ENCODE assay signal across 37 cellular contexts in the genomic region with DNA sequence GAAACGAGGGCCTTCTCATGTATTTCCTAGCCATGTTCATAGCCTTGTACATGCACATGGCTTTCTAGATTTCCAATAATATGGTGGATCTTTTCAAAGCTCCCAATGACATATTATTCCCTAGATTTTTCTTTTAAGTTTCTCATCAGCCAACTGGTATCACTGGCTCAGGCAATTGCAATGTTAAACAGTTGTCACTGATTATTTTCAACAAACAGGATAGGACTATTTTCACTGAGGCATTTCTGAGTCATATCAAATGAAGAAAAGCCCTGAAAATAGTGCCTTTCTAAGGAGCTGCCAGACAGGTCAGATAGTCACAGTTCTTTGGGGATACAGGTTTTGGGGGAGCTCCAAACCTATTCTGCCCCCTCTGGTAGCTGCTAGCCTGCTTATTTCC. TPM values are rescaled to one million over a fixed set of nuclear protein-coding genes. Genes with fewer than 3 reads are reported as not detected.
A peak's percentile ranks its signal among the peaks of the same experiment; 100 is the strongest.
DNase-seq lines count a peak whose midpoint lies in the region; ATAC-seq, FAIRE-seq and TF ChIP-seq lines count a peak whose summit lies in the region.
"Had no signal": no experiment of that assay in that cellular context is flagged by ENCODE, and none has a peak within 500 bp of the region (broad histone marks: within the 10 kb centered on the region; RNA-seq: fewer than 3 reads in every experiment).

No MANE protein-coding gene starts in this region.

- TF ChIP-seq RAD21 in HepG2 (CRISPR knock-in tag; IDR thresholded peaks at IDR 0.05) (no peak), K562 (CRISPR knock-in tag; conservative IDR thresholded peaks at IDR 0.05 in 1 of 2, IDR thresholded peaks at IDR 0.05 in 1 of 2) (no peak)

- H3K4me1 Mint-ChIP-seq in endodermal cell, result no peaks in the 10 kb centered on the region
- H3K4me1 Mint-ChIP-seq in activated CD4-positive, alpha-beta T cell treated with anti-CD3 and anti-CD28 coated beads for 36 hours, result peaks cover 5% of the 10 kb centered on the region
- H3K4me1 Mint-ChIP-seq: CD14-positive monocyte had no signal

- H3K27ac ChIP-seq in HepG2 (ENCODE audit: extremely low read length, insufficient read depth, low read length) (no peak overlapping the region), right lobe of liver (no peak overlapping the region), OCI-LY7 (ENCODE audit: low read depth, low read length, poor library complexity, severe bottlenecking) (no peak overlapping the region), K562 (ENCODE audit: extremely low read depth, low read depth, low read length) (no peak overlapping the region), endodermal cell (ENCODE audit: low read depth, low read length) (no peak overlapping the region)
- H3K27ac ChIP-seq: 22Rv1; A549; BLaER1; BLaER1 treated with 17β-estradiol and CSF1 and Interleukin-3, amounts not matched to agents 10 nM and 100 nM; C4-2B had no signal

- intact Hi-C loops in HepG2 (cut with micrococcal nuclease; ENCODE audit: unreplicated experiment), result loop anchor here (2.0 kb wide), 1 partner anchor 15 kb away; no protein-coding TSS in a partner anchor
- intact Hi-C loops in right lobe of liver (cut with DNase I), result loop anchor here (5.0 to 10.0 kb wide), 3 partner anchors 53 to 77 kb away; no protein-coding TSS in a partner anchor
- intact Hi-C loops in OCI-LY7 (cut with micrococcal nuclease; ENCODE audit: unreplicated experiment), result no loop called here
- intact Hi-C loops in K562 (cut with micrococcal nuclease), result no loop called here
- intact Hi-C loops in activated CD4-positive, alpha-beta T cell treated with anti-CD3 and anti-CD28 coated beads for 36 hours (cut with DNase I, micrococcal nuclease), result loop anchor here in 1 of 2 experiments (10.0 kb wide), 1 partner anchor 183 kb away; a partner anchor contains a TSS

- H3K79me2 ChIP-seq in HepG2 (ENCODE audit: insufficient read depth, low read length) (peaks cover 3% of the 10 kb centered on the region), OCI-LY7 (ENCODE audit: insufficient read depth, low read depth, low read length) (no peaks in the 10 kb centered on the region; the same call in 1 of the 2 replicates), K562 (ENCODE audit: control insufficient read depth, insufficient read depth, low read length) (peaks cover 6% of the 10 kb centered on the region)

- no peak for TF ChIP-seq POLR2A in HepG2 (IDR thresholded peaks at IDR 0.05; ENCODE audit: insufficient read depth in 1 of 2, low read depth in 2 of 2, low read length in 2 of 2)
- no peak for TF ChIP-seq POLR2A in right lobe of liver (IDR thresholded peaks at IDR 0.05)
- TF ChIP-seq POLR2A in K562 (conservative IDR thresholded peaks at IDR 0.05), result no peak

- no peak overlapping the region for H3K27ac Mint-ChIP-seq in endodermal cell
- H3K27ac Mint-ChIP-seq in activated CD4-positive, alpha-beta T cell treated with anti-CD3 and anti-CD28 coated beads for 36 hours, result no peak overlapping the region
- H3K27ac Mint-ChIP-seq: B cell; CD4-positive, alpha-beta memory T cell; CD4-positive, alpha-beta T cell; CD4-positive, CD25-positive, alpha-beta regulatory T cell; CD8-positive, alpha-beta memory T cell; CD8-positive, alpha-beta T cell had no signal

- peaks cover 1% of the 10 kb centered on the region for H3K36me3 Mint-ChIP-seq in endodermal cell (ENCODE audit: low read depth)
- no peaks in the 10 kb centered on the region for H3K36me3 Mint-ChIP-seq in activated CD4-positive, alpha-beta T cell treated with anti-CD3 and anti-CD28 coated beads for 36 hours (ENCODE audit: low read depth)
- H3K36me3 Mint-ChIP-seq: CD14-positive monocyte; CD4-positive, CD25-positive, alpha-beta regulatory T cell had no signal

- no peak for DNase-seq in HepG2 (ENCODE audit: low spot score)
- no peak for DNase-seq in right lobe of liver
- DNase-seq in OCI-LY7 (ENCODE audit: low spot score), result no peak
- no peak for DNase-seq in K562 (ENCODE audit: extremely low read depth in 1 of 4, low spot score in 3 of 4)
- DNase-seq in endodermal cell, result no peak
- no peak for DNase-seq in activated CD4-positive, alpha-beta T cell treated with anti-CD3 and anti-CD28 coated beads for 36 hours
- DNase-seq in NCI-H1436 (lab: John Stamatoyannopoulos, UW), result no peak
- DNase-seq: 8988T; ACHN; AML-193; BE2C; C1 segment of cervical spinal cord; Caco-2; Calu3; CD4-positive, alpha-beta memory T cell; CD4-positive, alpha-beta T cell; CD4-positive, CD25-positive, alpha-beta regulatory T cell; CD8-positive, alpha-beta memory T cell; CD8-positive, alpha-beta T cell; COR-L47; DMS 273 treated with DMSO at 0.1 percent for 48 hours; DMS153; DMS53; DMS79; DMS79 treated with DMSO at 0.1 percent for 48 hours; DND-41; EL had no signal

- TF ChIP-seq EP300 in HepG2 (IDR thresholded peaks at IDR 0.05; ENCODE audit: low read depth in 2 of 2, low read length in 2 of 2) (no peak), HepG2 (CRISPR knock-in tag; IDR thresholded peaks at IDR 0.05; ENCODE audit: borderline replicate concordance) (no peak), K562 (IDR thresholded peaks at IDR 0.05; ENCODE audit: low read length) (no peak)

- BruUV-seq in HepG2 (replicated peaks; lab: Mats Ljungman, UMichigan) (no TSS peak), OCI-LY7 (replicated peaks; lab: Mats Ljungman, UMichigan) (no TSS peak), K562 (replicated peaks; lab: Mats Ljungman, UMichigan) (no TSS peak)

- H3K9me3 Mint-ChIP-seq in endodermal cell, result peaks cover 45% of the 10 kb centered on the region
- H3K9me3 Mint-ChIP-seq in activated CD4-positive, alpha-beta T cell treated with anti-CD3 and anti-CD28 coated beads for 36 hours (ENCODE audit: low read depth), result peaks cover 26% of the 10 kb centered on the region

- no peaks in the 10 kb centered on the region for H3K27me3 Mint-ChIP-seq in endodermal cell (ENCODE audit: insufficient read depth)
- H3K27me3 Mint-ChIP-seq in activated CD4-positive, alpha-beta T cell treated with anti-CD3 and anti-CD28 coated beads for 36 hours, result peaks cover 16% of the 10 kb centered on the region

- WGBS in HepG2 (ENCODE audit: low lambda C conversion rate), result 0% methylated on average over 1 of the region's 1 CpG
- 29% methylated on average over 1 of the region's 1 CpG for WGBS in right lobe of liver (ENCODE audit: insufficient coverage, low coverage, low lambda C conversion rate, missing lambda C conversion rate)
- WGBS in K562 (ENCODE audit: insufficient coverage, low coverage, missing lambda C conversion rate), result 5% methylated on average over 1 of the region's 1 CpG
- 88 to 89% methylated on average over 1 of the region's 1 CpG for WGBS in endodermal cell (ENCODE audit: insufficient coverage in 1 of 2, insufficient read length in 1 of 2), 2 experiments

- H3K27me3 ChIP-seq in HepG2 (ENCODE audit: control insufficient read depth in 1 of 2, insufficient read depth in 2 of 2, low read length in 2 of 2) (no peaks in the 10 kb centered on the region), right lobe of liver (no peaks in the 10 kb centered on the region), K562 (ENCODE audit: control insufficient read depth in 2 of 2, insufficient read depth in 2 of 2, low read length in 2 of 2) (peaks cover 0 to 3% of the 10 kb centered on the region in 2 experiments; a peak in 1 of 5 replicates), endodermal cell (ENCODE audit: control insufficient read depth, insufficient read depth, low read length, poor library complexity, severe bottlenecking) (no peaks in the 10 kb centered on the region)
- H3K27me3 ChIP-seq: BE2C; BLaER1; BLaER1 treated with 17β-estradiol and CSF1 and Interleukin-3, amounts not matched to agents 10 nM and 100 nM had no signal

- H3K36me3 ChIP-seq in HepG2 (replicated peaks in 1 of 2; ENCODE audit: control insufficient read depth in 1 of 2, insufficient read depth in 2 of 2, low read length in 2 of 2) (no peaks in the 10 kb centered on the region), right lobe of liver (no peaks in the 10 kb centered on the region), OCI-LY7 (ENCODE audit: insufficient read depth, low read length) (no peaks in the 10 kb centered on the region), K562 (ENCODE audit: control insufficient read depth, insufficient read depth, low read length) (no peaks in the 10 kb centered on the region), endodermal cell (ENCODE audit: control insufficient read depth, insufficient read depth, low read length) (no peaks in the 10 kb centered on the region)
- H3K36me3 ChIP-seq: BLaER1; BLaER1 treated with 17β-estradiol and CSF1 and Interleukin-3, amounts not matched to agents 10 nM and 100 nM had no signal

- H3K4me1 ChIP-seq in HepG2 (ENCODE audit: insufficient read depth, low read length) (peaks cover 25% of the 10 kb centered on the region), right lobe of liver (no peaks in the 10 kb centered on the region), OCI-LY7 (ENCODE audit: insufficient read depth, low read length, poor library complexity, severe bottlenecking) (peaks cover 4% of the 10 kb centered on the region), K562 (replicated peaks in 1 of 2; ENCODE audit: control insufficient read depth in 2 of 2, insufficient read depth in 2 of 2, low read length in 2 of 2) (no peaks in the 10 kb centered on the region), endodermal cell (ENCODE audit: control insufficient read depth, insufficient read depth, low read length) (no peaks in the 10 kb centered on the region)
- H3K4me1 ChIP-seq: A549, BE2C, Caco-2 had no signal

- H2AFZ ChIP-seq in HepG2 (ENCODE audit: low read length), result no peak overlapping the region
- H2AFZ ChIP-seq in OCI-LY7 (ENCODE audit: low read length), result no peak overlapping the region
- no peak overlapping the region for H2AFZ ChIP-seq in K562 (ENCODE audit: low read depth, low read length)

- H3K9me1 ChIP-seq in K562 (ENCODE audit: control insufficient read depth, insufficient read depth, low read length), result no peaks in the 10 kb centered on the region

- H3K9me3 ChIP-seq in HepG2 (ENCODE audit: low read length) (peaks cover 27% of the 10 kb centered on the region), right lobe of liver (no peaks in the 10 kb centered on the region), OCI-LY7 (ENCODE audit: low read length) (peaks cover 18% of the 10 kb centered on the region), K562 (replicated peaks; ENCODE audit: control insufficient read depth, insufficient read depth, low read depth, low read length) (peaks cover 2% of the 10 kb centered on the region; the same call in 1 of the 2 replicates), endodermal cell (ENCODE audit: control insufficient read depth, low read length) (peaks cover 34% of the 10 kb centered on the region)
- H3K9me3 ChIP-seq: BE2C had no signal

- H3K4me2 ChIP-seq in HepG2 (ENCODE audit: low read depth, low read length) (no peak overlapping the region), OCI-LY7 (ENCODE audit: low read length) (no peak overlapping the region), K562 (ENCODE audit: insufficient read depth, low read length) (no peak overlapping the region)
- H3K4me2 ChIP-seq: A549; BLaER1; BLaER1 treated with 17β-estradiol and CSF1 and Interleukin-3, amounts not matched to agents 10 nM and 100 nM had no signal

- POLR2A ChIA-PET in HepG2 (lab: Yijun Ruan, JAX) (no interaction called here), OCI-LY7 (lab: Charles Lee) (interaction anchor here (0.6 to 1.0 kb wide), 3 partner anchors 9 to 31 kb away, joined by 3 to 7 read pairs (median 4); no protein-coding TSS in a partner anchor), K562 (lab: Yijun Ruan, JAX) (no interaction called here)
- POLR2A ChIA-PET in activated CD4-positive, alpha-beta T cell treated with anti-CD3 and anti-CD28 coated beads for 36 hours (lab: Charles Lee), result no interaction called here

- H4K20me1 ChIP-seq in HepG2 (ENCODE audit: insufficient read depth, low read length) (no peaks in the 10 kb centered on the region), OCI-LY7 (ENCODE audit: insufficient read depth, low read length) (no peaks in the 10 kb centered on the region), K562 (replicated peaks; ENCODE audit: control insufficient read depth, insufficient read depth, low read length) (no peaks in the 10 kb centered on the region)
- H4K20me1 ChIP-seq: BLaER1 had no signal

- TF ChIP-seq CTCF in HepG2 (CRISPR knock-in tag; IDR thresholded peaks at IDR 0.05) (no peak), right lobe of liver (IDR thresholded peaks at IDR 0.05) (no peak), OCI-LY7 (conservative IDR thresholded peaks at IDR 0.05; ENCODE audit: low read length) (0 out of 2 replicates have a peak, but pooled peaks have one; percentile 16), K562 (IDR thresholded peaks at IDR 0.05 in 2 of 3, conservative IDR thresholded peaks at IDR 0.05 in 1 of 3; ENCODE audit: insufficient read depth in 2 of 3, low read depth in 1 of 3, low read length in 3 of 3) (no peak), endodermal cell (conservative IDR thresholded peaks at IDR 0.05) (no peak)

- H3K9me2 ChIP-seq in OCI-LY7 (ENCODE audit: insufficient read depth, low read length), result no peaks in the 10 kb centered on the region

- H3K4me3 Mint-ChIP-seq in endodermal cell, result no peak overlapping the region
- H3K4me3 Mint-ChIP-seq in activated CD4-positive, alpha-beta T cell treated with anti-CD3 and anti-CD28 coated beads for 36 hours, result no peak overlapping the region
- H3K4me3 Mint-ChIP-seq: B cell; CD14-positive monocyte; CD4-positive, alpha-beta memory T cell; CD4-positive, alpha-beta T cell; CD8-positive, alpha-beta T cell had no signal

- no peak overlapping the region for H3K9ac ChIP-seq in HepG2 (ENCODE audit: insufficient read depth, low read depth, low read length)
- H3K9ac ChIP-seq in K562 (ENCODE audit: insufficient read depth in 1 of 2, low read depth in 2 of 2, low read length in 2 of 2), result no peak overlapping the region
- no peak overlapping the region for H3K9ac ChIP-seq in endodermal cell (ENCODE audit: extremely low read depth, low read length, poor library complexity, severe bottlenecking)
- H3K9ac ChIP-seq: BLaER1; BLaER1 treated with 17β-estradiol and CSF1 and Interleukin-3, amounts not matched to agents 10 nM and 100 nM had no signal

- CTCF ChIA-PET in HepG2 (lab: Yijun Ruan, JAX; ENCODE audit: low intra/inter-chr PET ratio, low total read pairs) (no interaction called here), OCI-LY7 (lab: Charles Lee; ENCODE audit: unreplicated experiment) (no interaction called here), K562 (lab: Yijun Ruan, JAX; ENCODE audit: low intra/inter-chr PET ratio) (no interaction called here)
- CTCF ChIA-PET in activated CD4-positive, alpha-beta T cell treated with anti-CD3 and anti-CD28 coated beads for 36 hours (lab: Charles Lee), result interaction anchor here (0.9 to 1.7 kb wide), 4 partner anchors 31 to 81 kb away, joined by 3 to 7 read pairs (median 4); no protein-coding TSS in a partner anchor

- H3K4me3 ChIP-seq in HepG2 (replicated peaks in 1 of 3; ENCODE audit: insufficient read depth in 1 of 3, low read depth in 2 of 3, low read length in 3 of 3), result no peak overlapping the region
- no peak overlapping the region for H3K4me3 ChIP-seq in right lobe of liver
- H3K4me3 ChIP-seq in OCI-LY7 (ENCODE audit: low read depth, low read length, poor library complexity, severe bottlenecking), result no peak overlapping the region
- H3K4me3 ChIP-seq in K562, result no peak overlapping the region
- H3K4me3 ChIP-seq in endodermal cell (ENCODE audit: low read length), result peak overlapping the region; percentile 13
- H3K4me3 ChIP-seq: A549; BLaER1; BLaER1 treated with 17β-estradiol and CSF1 and Interleukin-3, amounts not matched to agents 10 nM and 100 nM had no signal

- in situ Hi-C loops in HepG2 (cut with HindIII; ENCODE audit: extremely low pct_ligation_motif_present, low pct_unique_long_range_greater_than_20kb) (loop anchor here (10.0 kb wide), 1 partner anchor 63 kb away; no protein-coding TSS in a partner anchor), K562 (cut with MboI) (no loop called here)

- FAIRE-seq in HepG2 (lab: Jason Lieb, UNC) (no peak), K562 (lab: Jason Lieb, UNC) (no peak)
- FAIRE-seq: A204.1, A549, D721Med had no signal

- no peak for ATAC-seq in HepG2
- no peak for ATAC-seq in right lobe of liver
- no peak for ATAC-seq in K562
- no peak for ATAC-seq in activated CD4-positive, alpha-beta T cell treated with anti-CD3 and anti-CD28 coated beads for 36 hours
- no peak for ATAC-seq in GM21381 (IDR thresholded peaks at IDR 0.05; ENCODE audit: unreplicated experiment)
- ATAC-seq: A549; CD8-positive, alpha-beta T cell had no signal

RNA-seq across cellular contexts. Expression of a gene that starts 4.5 kb away (rescaled TPM):
- total RNA-seq in HepG2 (2016; rRNA removed; fragmentation: Illumina TruSeq; extraction: Trizol), result 8.1 and 9.5 TPM in 2 replicates
- 2.7 and 3.2 TPM in 2 replicates for total RNA-seq in HepG2 (2016; cell fraction: cytosol; rRNA removed; fragmentation: Illumina TruSeq; extraction: Trizol; ENCODE audit: low read depth)
- 6.1 and 10.1 TPM in 2 replicates for total RNA-seq in HepG2 (2016; cell fraction: insoluble cytoplasmic fraction; rRNA removed; fragmentation: Illumina TruSeq; extraction: Trizol)
- 6.2 and 7.5 TPM in 2 replicates for total RNA-seq in HepG2 (2016; cell fraction: membrane; rRNA removed; fragmentation: Illumina TruSeq; extraction: Trizol)
- 14.1 and 16.3 TPM in 2 replicates for total RNA-seq in HepG2 (2016; cell fraction: nucleus; rRNA removed; fragmentation: Illumina TruSeq; extraction: Trizol)
- 11.7 and 12.1 TPM in 2 replicates for polyA plus RNA-seq in HepG2 (2011; rRNA removed)
- polyA plus RNA-seq in HepG2 (2011; cell fraction: cytosol; rRNA removed), result 7.9 and 8.0 TPM in 2 replicates
- polyA plus RNA-seq in HepG2 (2011; cell fraction: nucleus; rRNA removed), result 16.6 and 18.4 TPM in 2 replicates
- polyA plus RNA-seq in HepG2 (2012), result 10.0 and 10.9 TPM in 2 replicates
- polyA plus RNA-seq in HepG2 (2016; cell fraction: cytosol; fragmentation: Illumina TruSeq; extraction: Trizol; ENCODE audit: low read depth), result 0.40 and 0.69 TPM in 2 replicates
- 4.0 and 4.3 TPM in 2 replicates for polyA plus RNA-seq in HepG2 (2016; cell fraction: insoluble cytoplasmic fraction; fragmentation: Illumina TruSeq; extraction: Trizol; ENCODE audit: low read depth)
- polyA plus RNA-seq in HepG2 (2016; cell fraction: membrane; fragmentation: Illumina TruSeq; extraction: Trizol; ENCODE audit: low read depth), result 0.68 and 0.84 TPM in 2 replicates
- 19.4 and 20.9 TPM in 2 replicates for polyA plus RNA-seq in HepG2 (2016; cell fraction: nucleus; fragmentation: Illumina TruSeq; extraction: Trizol; ENCODE audit: insufficient read depth, low read depth)
- polyA minus RNA-seq in HepG2 (2011; rRNA and poly(A)+ RNA removed; ENCODE audit: low replicate concordance), result 19.1 and 27.7 TPM in 2 replicates
- 24.0 and 26.3 TPM in 2 replicates for polyA minus RNA-seq in HepG2 (2011; cell fraction: cytosol; rRNA and poly(A)+ RNA removed)
- 19.1 and 20.0 TPM in 2 replicates for polyA minus RNA-seq in HepG2 (2011; cell fraction: nucleus; rRNA and poly(A)+ RNA removed)
- total RNA-seq in right lobe of liver, result 10 to 100 TPM in 5 of 6 experiments, 1 to 10 TPM in 1; 9.4 to 16.7 (median 13.9) TPM
- total RNA-seq in OCI-LY7 (2014; rRNA removed; shearing (Covaris generic)), result 9.1 and 10.0 TPM in 2 replicates
- 17.5 and 18.3 TPM in 2 replicates for total RNA-seq in OCI-LY7 (2022)
- 21.6 and 22.5 TPM in 2 replicates for total RNA-seq in K562 (2011; cell fraction: chromatin; rRNA removed; ENCODE audit: low replicate concordance)
- total RNA-seq in K562 (2011; cell fraction: nucleolus; rRNA removed), result 17.4 and 19.2 TPM in 2 replicates
- total RNA-seq in K562 (2011; cell fraction: nucleoplasm; rRNA removed), result 22.9 and 28.6 TPM in 2 replicates
- total RNA-seq in K562 (2014; rRNA removed), result 6.4 and 7.7 TPM in 2 replicates
- 6.3 and 7.1 TPM in 2 replicates for total RNA-seq in K562 (2014; rRNA removed; fragmentation: Illumina TruSeq; extraction: Trizol)
- total RNA-seq in K562 (2015; rRNA removed; fragmentation: Illumina TruSeq; extraction: Trizol), result 7.7 and 7.8 TPM in 2 replicates
- total RNA-seq in K562 (2021), result 14.3 and 16.4 TPM in 2 replicates
- 3.3 and 3.6 TPM in 2 replicates for polyA plus RNA-seq in K562 (2011; rRNA removed)
- 2.3 and 3.7 TPM in 2 replicates for polyA plus RNA-seq in K562 (2011; cell fraction: cytosol; rRNA removed)
- 3.9 and 7.0 TPM in 2 replicates for polyA plus RNA-seq in K562 (2011; cell fraction: nucleus; rRNA removed)
- polyA plus RNA-seq in K562 (2012), result 5.3 and 6.1 TPM in 2 replicates
- 8.3 and 8.4 TPM in 2 replicates for polyA plus RNA-seq in K562 (2014; fragmentation: Illumina TruSeq; extraction: Trizol)
- polyA plus RNA-seq in K562 (2014; fragmentation: Nextera tagmentation; extraction: Ambion mirVana), result 1 to 10 TPM in 1 of 2 experiments, under 1 TPM in 1; 0.78 to 1.8 TPM
- polyA plus RNA-seq in K562 (2014; rRNA removed), result 6.2 and 6.5 TPM in 2 replicates
- 5.7 and 7.3 TPM in 2 replicates for polyA minus RNA-seq in K562 (2011; rRNA and poly(A)+ RNA removed)
- polyA minus RNA-seq in K562 (2011; cell fraction: cytosol; rRNA and poly(A)+ RNA removed), result 9.5 and 10.7 TPM in 2 replicates
- 4.1 and 5.1 TPM in 2 replicates for polyA minus RNA-seq in K562 (2011; cell fraction: nucleus; rRNA and poly(A)+ RNA removed)
- 10 to 100 TPM; 23.5 to 25.6 TPM for total RNA-seq in endodermal cell
- polyA plus RNA-seq in endodermal cell (2013, experiment 1 of 2), result 9.8 TPM
- polyA plus RNA-seq in endodermal cell (2013, experiment 2 of 2), result 9.9 TPM
- 10 to 100 TPM in 1 of 2 experiments, 1 to 10 TPM in 1; 10.0 to 16.9 TPM for total RNA-seq in activated CD4-positive, alpha-beta T cell treated with anti-CD3 and anti-CD28 coated beads for 36 hours

Comparison
In these comparisons a context has a peak if more than half of its experiments do, and no peak if none do; other contexts are left out.
1. intact Hi-C loops: an anchor here in HepG2 (2.0 kb wide) and right lobe of liver (5.0 to 10.0 kb wide); none called in OCI-LY7 and K562.